In genomic region chr16:52398491-52398960, GRCh38 we compare ENCODE assay signal across 20 cellular contexts.
"Had no signal": no experiment of that assay in that cellular context is flagged by ENCODE, and none has a peak within 500 bp of the region (broad histone marks: within the 10 kb centered on the region; RNA-seq: fewer than 3 reads in every experiment).

No MANE protein-coding gene starts in this region.

- H3K4me1 ChIP-seq: colonic mucosa, gastrocnemius medialis, neural progenitor cell, parathyroid adenoma, testis, tibial artery had no signal

- ATAC-seq: esophagus mucosa; gastrocnemius medialis; left ventricle myocardium superior; naive thymus-derived CD4-positive, alpha-beta T cell; sciatic nerve; stimulated activated memory B cell treated with anti-CD40 and anti-IgM and Interleukin-4, amounts not matched to agents 10 μg/mL and 1 μg/mL and 100 μg/mL, for 72 hours; stimulated activated naive CD8-positive, alpha-beta T cell treated with anti-CD3 and anti-CD28 coated beads, Interleukin-15, Interleukin-2, amounts not matched to agents 100 U/mL and 50 U/mL, for 24 hours had no signal

- H3K36me3 ChIP-seq: colonic mucosa, gastrocnemius medialis, neural progenitor cell, tibial artery had no signal

- H3K4me3 ChIP-seq: colonic mucosa, gastrocnemius medialis, lung, neural progenitor cell, testis, tibial artery had no signal

- DNase-seq: colonic mucosa; effector CD8-positive, alpha-beta T cell; endodermal cell; foreskin fibroblast; gastrocnemius medialis; head of caudate nucleus; kidney; left ventricle myocardium superior; naive thymus-derived CD4-positive, alpha-beta T cell; stimulated activated CD4-positive, alpha-beta T cell treated with anti-CD3 and anti-CD28 coated beads, Interleukin-4, amount 100 ng/mL, for 4 hours; stimulated activated naive CD8-positive, alpha-beta T cell treated with anti-CD3 and anti-CD28 coated beads, Interleukin-15, Interleukin-2, amounts not matched to agents 100 U/mL and 50 U/mL, for 24 hours; substantia nigra; testis; tibial artery had no signal

- H3K9me3 ChIP-seq: colonic mucosa, gastrocnemius medialis, testis, tibial artery had no signal
